In genomic region chr7:32025381-32026075, GRCh38 we compare ENCODE assay signal across 22 cellular contexts. TPM values are rescaled to one million over a fixed set of nuclear protein-coding genes. Genes with fewer than 3 reads are reported as not detected.
"Had no signal": no experiment of that assay in that cellular context is flagged by ENCODE, and none has a peak within 500 bp of the region (broad histone marks: within the 10 kb centered on the region; RNA-seq: fewer than 3 reads in every experiment).

No MANE protein-coding gene starts in this region.

- DNase-seq: activated CD4-positive, alpha-beta T cell treated with anti-CD3 and anti-CD28 coated beads, Interleukin-2, amount 10 ng/mL, durations not matched to agents 7 days and 5 days; activated CD8-positive, alpha-beta memory T cell treated with anti-CD3 and anti-CD28 coated beads, Interleukin-2, amount 50 U/mL, for 4 hours; activated naive CD4-positive, alpha-beta T cell treated with anti-CD3 and anti-CD28 coated beads for 36 hours; activated T-cell treated with anti-CD3 and anti-CD28 coated beads, Interleukin-2, amount 50 U/mL, for 4 hours; anterior cingulate cortex; cerebellar nuclear complex; effector CD4-positive, alpha-beta T cell; gastrocnemius medialis; heart right ventricle; kidney glomerular epithelial cell; mesenchymal stem cell; mucosa of descending colon; naive B cell; ovary; psoas muscle; right lobe of liver; stimulated activated CD4-positive, alpha-beta T cell treated with anti-CD3 and anti-CD28 coated beads, Interleukin-4, amount 100 ng/mL, for 1 hour; stimulated activated naive CD8-positive, alpha-beta T cell treated with anti-CD3 and anti-CD28 coated beads, Interleukin-15, amount 100 ng/mL, for 72 hours; trophoblast cell had no signal

- H3K9me3 ChIP-seq: gastrocnemius medialis, heart right ventricle, mucosa of descending colon, ovary, psoas muscle, right lobe of liver, suprapubic skin had no signal

- H3K36me3 ChIP-seq: gastrocnemius medialis, ovary, right lobe of liver, suprapubic skin had no signal

- H3K4me1 ChIP-seq: gastrocnemius medialis, psoas muscle, right lobe of liver, suprapubic skin had no signal

- H3K27me3 ChIP-seq: gastrocnemius medialis, heart right ventricle, ovary, right lobe of liver, suprapubic skin had no signal

- H3K27ac ChIP-seq: gastrocnemius medialis, heart right ventricle, ovary, psoas muscle, right lobe of liver, suprapubic skin had no signal

- H3K4me3 ChIP-seq: gastrocnemius medialis, heart right ventricle, mucosa of descending colon, ovary, psoas muscle, right lobe of liver, smooth muscle cell, suprapubic skin had no signal

- ATAC-seq: activated CD4-positive, CD25-positive, alpha-beta regulatory T cell treated with anti-CD3 and anti-CD28 coated beads, Interleukin-2, amount 50 U/mL, for 24 hours; activated T-cell treated with anti-CD3 and anti-CD28 coated beads, Interleukin-2, amount 50 U/mL, for 4 hours; gastrocnemius medialis; mucosa of descending colon; right lobe of liver; stimulated activated naive CD8-positive, alpha-beta T cell treated with anti-CD3 and anti-CD28 coated beads, Interleukin-15, amount 100 ng/mL, for 72 hours had no signal

RNA-seq across cellular contexts. Expression of gene PDE1C, which starts 44.7 kb away (rescaled TPM):
- total RNA-seq: activated CD4-positive, alpha-beta T cell treated with anti-CD3 and anti-CD28 coated beads, Interleukin-2, amount 10 ng/mL, durations not matched to agents 7 days and 5 days; activated naive CD4-positive, alpha-beta T cell treated with anti-CD3 and anti-CD28 coated beads for 36 hours; activated T-cell treated with anti-CD3 and anti-CD28 coated beads, Interleukin-2, amount 50 U/mL, for 4 hours had no signal
